ENCODE assay signal across 24 cellular contexts in the genomic region with DNA sequence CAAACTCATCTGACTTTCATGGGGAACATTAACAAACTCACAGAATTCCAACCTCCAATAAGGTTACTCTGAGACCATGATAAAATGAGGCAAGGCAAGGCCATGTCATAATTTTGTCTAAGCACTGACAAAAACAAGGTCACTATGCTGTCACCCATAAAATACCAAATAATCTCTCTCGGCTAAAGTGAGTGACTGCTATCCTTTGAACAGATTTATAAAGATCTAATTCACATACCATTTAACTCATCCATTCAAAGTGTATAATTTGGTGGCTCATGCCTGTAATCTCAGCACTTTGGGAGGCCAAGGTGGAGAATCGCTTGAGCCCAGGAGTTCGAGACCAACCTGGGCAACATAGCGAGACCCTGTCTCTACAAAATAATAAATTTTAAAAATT. TPM values are rescaled to one million over a fixed set of nuclear protein-coding genes. Genes with fewer than 3 reads are reported as not detected.
DNase-seq lines count a peak whose midpoint lies in the region; ATAC-seq and TF ChIP-seq lines count a peak whose summit lies in the region.
"Had no signal": no experiment of that assay in that cellular context is flagged by ENCODE, and none has a peak within 500 bp of the region (broad histone marks: within the 10 kb centered on the region; RNA-seq: fewer than 3 reads in every experiment).

No MANE protein-coding gene starts in this region.

- H3K27me3 ChIP-seq in BLaER1 treated with 17β-estradiol and CSF1 and Interleukin-3, amounts not matched to agents 10 nM and 100 nM, result no peaks in the 10 kb centered on the region
- H3K27me3 ChIP-seq in osteoblast (ENCODE audit: insufficient read depth, low read length), result peaks cover 5% of the 10 kb centered on the region
- H3K27me3 ChIP-seq: BE2C had no signal

- H3K9me2 ChIP-seq in OCI-LY7 (ENCODE audit: insufficient read depth, low read length), result no peaks in the 10 kb centered on the region

- CTCF ChIA-PET in activated CD8-positive, alpha-beta T cell treated with anti-CD3 and anti-CD28 coated beads, Interleukin-2, amount 10 ng/mL, durations not matched to agents 7 days and 5 days (lab: Charles Lee), result interaction anchor here (1.0 kb wide), 1 partner anchor 13 kb away, joined by 3 read pairs; no protein-coding TSS in a partner anchor
- CTCF ChIA-PET in activated CD8-positive, alpha-beta T cell treated with anti-CD3 and anti-CD28 coated beads for 36 hours (lab: Charles Lee), result interaction anchor here (6.9 kb wide), 1 partner anchor 12 kb away, joined by 32 read pairs; no protein-coding TSS in a partner anchor
- CTCF ChIA-PET in OCI-LY7 (lab: Charles Lee; ENCODE audit: unreplicated experiment), result no interaction called here
- CTCF ChIA-PET in activated naive CD4-positive, alpha-beta T cell treated with anti-CD3 and anti-CD28 coated beads for 36 hours (lab: Charles Lee), result interaction anchor here (0.6 kb wide), 1 partner anchor 394 kb away, joined by 3 read pairs; no protein-coding TSS in a partner anchor

- TF ChIP-seq CTCF in activated CD8-positive, alpha-beta T cell treated with anti-CD3 and anti-CD28 coated beads for 36 hours (IDR thresholded peaks at IDR 0.05), result no peak
- no peak for TF ChIP-seq CTCF in OCI-LY7 (conservative IDR thresholded peaks at IDR 0.05; ENCODE audit: low read length)
- TF ChIP-seq CTCF in osteoblast (IDR thresholded peaks at IDR 0.05; ENCODE audit: extremely low read depth, low read depth, low read length), result no peak

- no peak for ATAC-seq in activated CD8-positive, alpha-beta T cell treated with anti-CD3 and anti-CD28 coated beads, Interleukin-2, amount 10 ng/mL, durations not matched to agents 7 days and 5 days
- ATAC-seq in activated CD8-positive, alpha-beta T cell treated with anti-CD3 and anti-CD28 coated beads for 36 hours, result no peak
- ATAC-seq in HG02938 (IDR thresholded peaks at IDR 0.05; ENCODE audit: unreplicated experiment), result no peak
- no peak for ATAC-seq in GM18858 (IDR thresholded peaks at IDR 0.05; ENCODE audit: unreplicated experiment)
- ATAC-seq: CD8-positive, alpha-beta T cell; GM23338; HCT116 had no signal

- H3K4me3 ChIP-seq in BLaER1 treated with 17β-estradiol and CSF1 and Interleukin-3, amounts not matched to agents 10 nM and 100 nM, result no peak overlapping the region
- H3K4me3 ChIP-seq in OCI-LY7 (ENCODE audit: low read depth, low read length, poor library complexity, severe bottlenecking), result no peak overlapping the region
- no peak overlapping the region for H3K4me3 ChIP-seq in osteoblast (ENCODE audit: insufficient read depth, low read length)
- H3K4me3 ChIP-seq: A549, GM23338 had no signal

- BruUV-seq in OCI-LY7 (replicated peaks; lab: Mats Ljungman, UMichigan), result no TSS peak

- peak overlapping the region in 8 of 11 experiments; percentile 18 to 65 (median 56); a peak in 15 of 22 replicates for H3K4me2 ChIP-seq in BLaER1 treated with 17β-estradiol and CSF1 and Interleukin-3, amounts not matched to agents 10 nM and 100 nM
- H3K4me2 ChIP-seq in OCI-LY7 (ENCODE audit: low read length) (0 out of 2 replicates have a peak overlapping the region, but pooled peaks have one; percentile 7), osteoblast (ENCODE audit: insufficient read depth, low read length) (no peak overlapping the region)
- H3K4me2 ChIP-seq: A549, GM23338 had no signal

- no peak overlapping the region for H3K9ac ChIP-seq in BLaER1 treated with 17β-estradiol and CSF1 and Interleukin-3, amounts not matched to agents 10 nM and 100 nM

- intact Hi-C loops in activated CD8-positive, alpha-beta T cell treated with anti-CD3 and anti-CD28 coated beads for 36 hours (cut with micrococcal nuclease), result no loop called here
- intact Hi-C loops in OCI-LY7 (cut with micrococcal nuclease; ENCODE audit: unreplicated experiment), result no loop called here
- intact Hi-C loops in activated naive CD4-positive, alpha-beta T cell treated with anti-CD3 and anti-CD28 coated beads for 36 hours (cut with micrococcal nuclease), result no loop called here

- no peaks in the 10 kb centered on the region for H3K79me2 ChIP-seq in OCI-LY7 (ENCODE audit: insufficient read depth, low read depth, low read length)
- H3K79me2 ChIP-seq in osteoblast (ENCODE audit: insufficient read depth, low read length), result no peaks in the 10 kb centered on the region

- H3K36me3 ChIP-seq in BLaER1 treated with 17β-estradiol and CSF1 and Interleukin-3, amounts not matched to agents 10 nM and 100 nM, result peaks cover 0 to 13% (median 0%) of the 10 kb centered on the region in 11 experiments; a peak in 5 of 22 replicates
- peaks cover 16% of the 10 kb centered on the region for H3K36me3 ChIP-seq in OCI-LY7 (ENCODE audit: insufficient read depth, low read length)
- no peaks in the 10 kb centered on the region for H3K36me3 ChIP-seq in osteoblast (ENCODE audit: insufficient read depth, low read length)
- H3K36me3 ChIP-seq: BE2C had no signal

- no peak overlapping the region for H3K27ac Mint-ChIP-seq in activated CD8-positive, alpha-beta T cell treated with anti-CD3 and anti-CD28 coated beads, Interleukin-2, amount 10 ng/mL, durations not matched to agents 7 days and 5 days
- H3K27ac Mint-ChIP-seq in activated CD8-positive, alpha-beta T cell treated with anti-CD3 and anti-CD28 coated beads for 36 hours, result no peak overlapping the region
- no peak overlapping the region for H3K27ac Mint-ChIP-seq in activated naive CD4-positive, alpha-beta T cell treated with anti-CD3 and anti-CD28 coated beads for 36 hours
- H3K27ac Mint-ChIP-seq: CD4-positive, CD25-positive, alpha-beta regulatory T cell; CD8-positive, alpha-beta T cell; GM23338; H9; HFFc6 had no signal

- peaks cover 9% of the 10 kb centered on the region for H3K36me3 Mint-ChIP-seq in activated CD8-positive, alpha-beta T cell treated with anti-CD3 and anti-CD28 coated beads, Interleukin-2, amount 10 ng/mL, durations not matched to agents 7 days and 5 days (ENCODE audit: low read depth)
- H3K36me3 Mint-ChIP-seq in activated CD8-positive, alpha-beta T cell treated with anti-CD3 and anti-CD28 coated beads for 36 hours (ENCODE audit: low read depth), result peaks cover 7% of the 10 kb centered on the region
- peaks cover 10% of the 10 kb centered on the region for H3K36me3 Mint-ChIP-seq in activated naive CD4-positive, alpha-beta T cell treated with anti-CD3 and anti-CD28 coated beads for 36 hours (ENCODE audit: low read depth)

- peak; percentile 7 for DNase-seq in activated CD8-positive, alpha-beta T cell treated with anti-CD3 and anti-CD28 coated beads, Interleukin-2, amount 10 ng/mL, durations not matched to agents 7 days and 5 days
- DNase-seq in activated CD8-positive, alpha-beta T cell treated with anti-CD3 and anti-CD28 coated beads for 36 hours, result no peak
- no peak for DNase-seq in OCI-LY7 (ENCODE audit: low spot score)
- DNase-seq in osteoblast (ENCODE audit: insufficient read length, low spot score, missing footprints), result peak; percentile 67
- DNase-seq in activated naive CD4-positive, alpha-beta T cell treated with anti-CD3 and anti-CD28 coated beads for 36 hours, result no peak
- DNase-seq: 8988T; ACHN; AML-193; BE2C; CD4-positive, CD25-positive, alpha-beta regulatory T cell; DMS153; DND-41; H9; HFFc6 had no signal

- peaks cover 12 to 34% (median 26%) of the 10 kb centered on the region in 10 experiments; a peak in 19 of 20 replicates for H3K4me1 ChIP-seq in BLaER1 treated with 17β-estradiol and CSF1 and Interleukin-3, amounts not matched to agents 10 nM and 100 nM
- H3K4me1 ChIP-seq in OCI-LY7 (ENCODE audit: insufficient read depth, low read length, poor library complexity, severe bottlenecking), result peaks cover 20% of the 10 kb centered on the region
- H3K4me1 ChIP-seq in osteoblast (ENCODE audit: insufficient read depth, low read length), result peaks cover 2% of the 10 kb centered on the region
- H3K4me1 ChIP-seq: BE2C, Caco-2 had no signal

- H3K27ac ChIP-seq in BLaER1 treated with 17β-estradiol and CSF1 and Interleukin-3, amounts not matched to agents 10 nM and 100 nM, result no peak overlapping the region
- H3K27ac ChIP-seq in OCI-LY7 (ENCODE audit: low read depth, low read length, poor library complexity, severe bottlenecking) (no peak overlapping the region), osteoblast (ENCODE audit: low read depth, low read length) (no peak overlapping the region)
- H3K27ac ChIP-seq: A549, C4-2B had no signal

- H2AFZ ChIP-seq in OCI-LY7 (ENCODE audit: low read length), result no peak overlapping the region
- no peak overlapping the region for H2AFZ ChIP-seq in osteoblast (ENCODE audit: low read length)
- H2AFZ ChIP-seq: GM23338 had no signal

- H3K9me3 Mint-ChIP-seq in activated CD8-positive, alpha-beta T cell treated with anti-CD3 and anti-CD28 coated beads, Interleukin-2, amount 10 ng/mL, durations not matched to agents 7 days and 5 days (ENCODE audit: insufficient read depth), result no peaks in the 10 kb centered on the region
- H3K9me3 Mint-ChIP-seq in activated CD8-positive, alpha-beta T cell treated with anti-CD3 and anti-CD28 coated beads for 36 hours, result no peaks in the 10 kb centered on the region
- H3K9me3 Mint-ChIP-seq in activated naive CD4-positive, alpha-beta T cell treated with anti-CD3 and anti-CD28 coated beads for 36 hours, result no peaks in the 10 kb centered on the region
- H3K9me3 Mint-ChIP-seq: GM23338, H9, HFFc6 had no signal

- peaks cover 5% of the 10 kb centered on the region for H3K4me1 Mint-ChIP-seq in activated CD8-positive, alpha-beta T cell treated with anti-CD3 and anti-CD28 coated beads, Interleukin-2, amount 10 ng/mL, durations not matched to agents 7 days and 5 days (ENCODE audit: low read depth)
- peaks cover 3% of the 10 kb centered on the region for H3K4me1 Mint-ChIP-seq in activated CD8-positive, alpha-beta T cell treated with anti-CD3 and anti-CD28 coated beads for 36 hours (ENCODE audit: low read depth)
- peaks cover 5% of the 10 kb centered on the region for H3K4me1 Mint-ChIP-seq in activated naive CD4-positive, alpha-beta T cell treated with anti-CD3 and anti-CD28 coated beads for 36 hours (ENCODE audit: low read depth)

- no peak overlapping the region for H3K4me3 Mint-ChIP-seq in activated CD8-positive, alpha-beta T cell treated with anti-CD3 and anti-CD28 coated beads, Interleukin-2, amount 10 ng/mL, durations not matched to agents 7 days and 5 days
- H3K4me3 Mint-ChIP-seq in activated CD8-positive, alpha-beta T cell treated with anti-CD3 and anti-CD28 coated beads for 36 hours, result no peak overlapping the region
- H3K4me3 Mint-ChIP-seq in activated naive CD4-positive, alpha-beta T cell treated with anti-CD3 and anti-CD28 coated beads for 36 hours, result no peak overlapping the region
- H3K4me3 Mint-ChIP-seq: CD4-positive, CD25-positive, alpha-beta regulatory T cell; CD8-positive, alpha-beta T cell; GM23338; H9; HFFc6 had no signal

- no peaks in the 10 kb centered on the region for H4K20me1 ChIP-seq in BLaER1 treated with 17β-estradiol and CSF1 and Interleukin-3, amounts not matched to agents 10 nM and 100 nM
- H4K20me1 ChIP-seq in OCI-LY7 (ENCODE audit: insufficient read depth, low read length) (no peaks in the 10 kb centered on the region), osteoblast (ENCODE audit: insufficient read depth, low read length) (peaks cover 3% of the 10 kb centered on the region)

- POLR2A ChIA-PET in activated CD8-positive, alpha-beta T cell treated with anti-CD3 and anti-CD28 coated beads, Interleukin-2, amount 10 ng/mL, durations not matched to agents 7 days and 5 days (lab: Charles Lee), result no interaction called here
- POLR2A ChIA-PET in activated CD8-positive, alpha-beta T cell treated with anti-CD3 and anti-CD28 coated beads for 36 hours (lab: Charles Lee), result no interaction called here
- POLR2A ChIA-PET in OCI-LY7 (lab: Charles Lee), result interaction anchor here (0.6 to 0.7 kb wide), 3 partner anchors 162 to 767 kb away, joined by 3 to 4 read pairs (median 3); no protein-coding TSS in a partner anchor

- no peaks in the 10 kb centered on the region for H3K9me3 ChIP-seq in BLaER1 treated with 17β-estradiol and CSF1 and Interleukin-3, amounts not matched to agents 10 nM and 100 nM (replicated peaks in 1 of 11)
- no peaks in the 10 kb centered on the region for H3K9me3 ChIP-seq in OCI-LY7 (ENCODE audit: low read length)
- no peaks in the 10 kb centered on the region for H3K9me3 ChIP-seq in osteoblast (ENCODE audit: low read depth, low read length)
- H3K9me3 ChIP-seq: A549, BE2C, Caco-2 had no signal

- H3K27me3 Mint-ChIP-seq in activated CD8-positive, alpha-beta T cell treated with anti-CD3 and anti-CD28 coated beads, Interleukin-2, amount 10 ng/mL, durations not matched to agents 7 days and 5 days (ENCODE audit: low read depth), result peaks cover 3% of the 10 kb centered on the region
- H3K27me3 Mint-ChIP-seq in activated CD8-positive, alpha-beta T cell treated with anti-CD3 and anti-CD28 coated beads for 36 hours, result no peaks in the 10 kb centered on the region
- H3K27me3 Mint-ChIP-seq in activated naive CD4-positive, alpha-beta T cell treated with anti-CD3 and anti-CD28 coated beads for 36 hours (ENCODE audit: low read depth), result peaks cover 4% of the 10 kb centered on the region
- H3K27me3 Mint-ChIP-seq: CD4-positive, CD25-positive, alpha-beta regulatory T cell had no signal

RNA-seq across cellular contexts. Expression of gene CA4, which starts 20.6 kb away (rescaled TPM):
- total RNA-seq in activated CD8-positive, alpha-beta T cell treated with anti-CD3 and anti-CD28 coated beads, Interleukin-2, amount 10 ng/mL, durations not matched to agents 7 days and 5 days, result not detected
- not detected for total RNA-seq in activated CD8-positive, alpha-beta T cell treated with anti-CD3 and anti-CD28 coated beads for 36 hours
- total RNA-seq in OCI-LY7 (2014; rRNA removed; shearing (Covaris generic)), result not detected in 2 replicates
- total RNA-seq in OCI-LY7 (2022) (not detected in 2 replicates), osteoblast (not detected in 2 replicates)
- total RNA-seq in activated naive CD4-positive, alpha-beta T cell treated with anti-CD3 and anti-CD28 coated beads for 36 hours, result not detected
- total RNA-seq: Caco-2; CD4-positive, CD25-positive, alpha-beta regulatory T cell; CD8-positive, alpha-beta T cell; H4; HFFc6 had no signal

RNA-seq across cellular contexts. Expression of gene HEATR6, which starts 50.4 kb away (rescaled TPM):
- total RNA-seq in activated CD8-positive, alpha-beta T cell treated with anti-CD3 and anti-CD28 coated beads, Interleukin-2, amount 10 ng/mL, durations not matched to agents 7 days and 5 days, result 10 to 100 TPM; 18.3 to 20.1 TPM
- total RNA-seq in activated CD8-positive, alpha-beta T cell treated with anti-CD3 and anti-CD28 coated beads for 36 hours, result 10 to 100 TPM; 27.7 to 29.0 TPM
- 9.6 and 10.4 TPM in 2 replicates for total RNA-seq in OCI-LY7 (2014; rRNA removed; shearing (Covaris generic))
- total RNA-seq in OCI-LY7 (2022), result 6.6 and 8.7 TPM in 2 replicates
- total RNA-seq in osteoblast, result 20.9 and 23.2 TPM in 2 replicates
- 10 to 100 TPM; 19.3 to 22.9 TPM for total RNA-seq in activated naive CD4-positive, alpha-beta T cell treated with anti-CD3 and anti-CD28 coated beads for 36 hours

Comparison
In these comparisons a context has a peak if more than half of its experiments do, and no peak if none do; other contexts are left out.
1. DNase-seq: peak in activated CD8-positive, alpha-beta T cell treated with anti-CD3 and anti-CD28 coated beads, Interleukin-2, amount 10 ng/mL, durations not matched to agents 7 days and 5 days (single experiment) and osteoblast (single experiment); none in activated CD8-positive, alpha-beta T cell treated with anti-CD3 and anti-CD28 coated beads for 36 hours (single experiment), OCI-LY7 (single experiment) and activated naive CD4-positive, alpha-beta T cell treated with anti-CD3 and anti-CD28 coated beads for 36 hours (single experiment).